6 cellular contexts compared by ENCODE assay signal in the genomic region with DNA sequence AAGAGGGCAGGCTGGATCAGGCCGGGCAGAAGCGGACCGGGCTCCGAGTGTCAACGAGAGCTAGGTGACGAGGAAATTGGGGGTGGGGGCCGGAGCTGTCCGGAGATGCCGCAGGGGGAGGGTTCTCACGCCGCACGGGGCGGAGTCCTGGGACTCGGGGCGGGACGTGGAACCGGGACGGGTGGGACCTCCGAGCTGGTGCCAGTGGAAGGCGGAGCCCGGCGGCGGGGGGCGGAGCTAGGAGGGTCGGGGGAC. TPM values are rescaled to one million over a fixed set of nuclear protein-coding genes. Genes with fewer than 3 reads are reported as not detected.
DNase-seq lines count a peak whose midpoint lies in the region; ATAC-seq, FAIRE-seq and TF ChIP-seq lines count a peak whose summit lies in the region.

No MANE protein-coding gene starts in this region.

- WGBS in K562 (ENCODE audit: insufficient coverage, low coverage, missing lambda C conversion rate): under 1% methylated on average over 16 of the region's 25 CpGs

- POLR2A ChIA-PET in K562 (lab: Yijun Ruan, JAX): interaction anchor here (0.5 to 1.0 kb wide), 10 partner anchors 9 to 701 kb away, joined by 3 to 6 read pairs (median 5); partner anchors contain the start of genes ESRRA and FERMT3

- H3K9me1 ChIP-seq in K562 (ENCODE audit: control insufficient read depth, insufficient read depth, low read length): no peaks in the 10 kb centered on the region

- 0 out of 2 replicates have a peak, but pooled peaks cover 3% of the 10 kb centered on the region for H4K20me1 ChIP-seq in K562 (replicated peaks; ENCODE audit: control insufficient read depth, insufficient read depth, low read length)

- H3K4me3 ChIP-seq in K562: peak overlapping the region; percentile 99

- ATAC-seq in HG02763 (IDR thresholded peaks at IDR 0.05; ENCODE audit: unreplicated experiment): peak; percentile 70
- peak; percentile 83 for ATAC-seq in K562

- peak overlapping the region; percentile 75 for H2AFZ ChIP-seq in K562 (ENCODE audit: low read depth, low read length)

- peak overlapping the region; percentile 95 for H3K27ac ChIP-seq in K562 (ENCODE audit: extremely low read depth, low read depth, low read length)

- peaks cover 8% of the 10 kb centered on the region for H3K36me3 Mint-ChIP-seq in nephron progenitor cell (ENCODE audit: low read depth)

- H3K9me3 Mint-ChIP-seq in nephron progenitor cell: no peaks in the 10 kb centered on the region

- peaks cover 26 to 70% of the 10 kb centered on the region in 2 experiments for H3K4me1 ChIP-seq in K562 (replicated peaks in 1 of 2; ENCODE audit: control insufficient read depth in 2 of 2, insufficient read depth in 2 of 2, low read length in 2 of 2)

- peak overlapping the region; percentile 85; the same call in 1 of the 2 replicates for H3K4me2 ChIP-seq in K562 (ENCODE audit: insufficient read depth, low read length)

- no peak for TF ChIP-seq RAD21 in K562 (CRISPR knock-in tag; conservative IDR thresholded peaks at IDR 0.05 in 1 of 2, IDR thresholded peaks at IDR 0.05 in 1 of 2)

- in situ Hi-C loops in K562 (cut with MboI): no loop called here

- no peaks in the 10 kb centered on the region for H3K27me3 ChIP-seq in K562 (ENCODE audit: control insufficient read depth in 2 of 2, insufficient read depth in 2 of 2, low read length in 2 of 2)

- DNase-seq in K562 (ENCODE audit: extremely low read depth in 1 of 4, low spot score in 3 of 4): no peak
- DNase-seq in nephron progenitor cell: no peak
- DNase-seq in NCI-H1105 (lab: John Stamatoyannopoulos, UW): no peak
- DNase-seq in DMS79 treated with DMSO at 0.1 percent for 48 hours (lab: John Stamatoyannopoulos, UW): no peak
- DNase-seq in activated CD4-positive, alpha-beta T cell treated with anti-CD3 and anti-CD28 coated beads for 48 hours: no peak

- FAIRE-seq in K562 (lab: Jason Lieb, UNC): no peak

- peaks cover 57% of the 10 kb centered on the region for H3K79me2 ChIP-seq in K562 (ENCODE audit: control insufficient read depth, insufficient read depth, low read length)

- no peaks in the 10 kb centered on the region for H3K9me3 ChIP-seq in K562 (replicated peaks; ENCODE audit: control insufficient read depth, insufficient read depth, low read depth, low read length)

- CTCF ChIA-PET in K562 (lab: Yijun Ruan, JAX; ENCODE audit: low intra/inter-chr PET ratio): no interaction called here

- TF ChIP-seq CTCF in K562 (IDR thresholded peaks at IDR 0.05 in 2 of 3, conservative IDR thresholded peaks at IDR 0.05 in 1 of 3; ENCODE audit: insufficient read depth in 2 of 3, low read depth in 1 of 3, low read length in 3 of 3) (no peak), nephron progenitor cell (IDR thresholded peaks at IDR 0.05) (no peak)

- BruUV-seq in K562 (replicated peaks; lab: Mats Ljungman, UMichigan): no TSS peak

- H3K9ac ChIP-seq in K562 (ENCODE audit: insufficient read depth in 1 of 2, low read depth in 2 of 2, low read length in 2 of 2): peak overlapping the region; percentile 93 to 94

- H3K27ac Mint-ChIP-seq in nephron progenitor cell: peak overlapping the region; percentile 97

- TF ChIP-seq POLR2A in K562 (conservative IDR thresholded peaks at IDR 0.05): no peak

- peaks cover 71% of the 10 kb centered on the region for H3K36me3 ChIP-seq in K562 (ENCODE audit: control insufficient read depth, insufficient read depth, low read length)

- intact Hi-C loops in K562 (cut with micrococcal nuclease): loop anchor here (10.0 kb wide), 1 partner anchor 64 kb away; the partner anchor contains the start of genes CATSPERZ and ESRRA

- H3K27me3 Mint-ChIP-seq in nephron progenitor cell (ENCODE audit: low read depth, poor library complexity): no peaks in the 10 kb centered on the region

- H3K4me1 Mint-ChIP-seq in nephron progenitor cell: peaks cover 30% of the 10 kb centered on the region

- TF ChIP-seq EP300 in K562 (IDR thresholded peaks at IDR 0.05; ENCODE audit: low read length): no peak

- peak overlapping the region; percentile 87 for H3K4me3 Mint-ChIP-seq in nephron progenitor cell

RNA-seq across cellular contexts. Expression of gene FKBP2, which starts 0.2 kb away (rescaled TPM):
- 24.7 and 45.5 TPM in 2 replicates for total RNA-seq in K562 (2011; cell fraction: chromatin; rRNA removed; ENCODE audit: low replicate concordance)
- total RNA-seq in K562 (2011; cell fraction: nucleolus; rRNA removed): 58.4 and 66.4 TPM in 2 replicates
- 56.3 and 59.5 TPM in 2 replicates for total RNA-seq in K562 (2011; cell fraction: nucleoplasm; rRNA removed)
- 151 TPM in 2 replicates for total RNA-seq in K562 (2014; rRNA removed)
- total RNA-seq in K562 (2014; rRNA removed; fragmentation: Illumina TruSeq; extraction: Trizol): 28.0 and 49.2 TPM in 2 replicates
- total RNA-seq in K562 (2015; rRNA removed; fragmentation: Illumina TruSeq; extraction: Trizol): 73.1 and 79.0 TPM in 2 replicates
- 44.5 and 58.1 TPM in 2 replicates for total RNA-seq in K562 (2021)
- polyA plus RNA-seq in K562 (2011; rRNA removed): 30.8 and 36.6 TPM in 2 replicates
- 60.1 and 75.2 TPM in 2 replicates for polyA plus RNA-seq in K562 (2011; cell fraction: cytosol; rRNA removed)
- 52.4 and 56.6 TPM in 2 replicates for polyA plus RNA-seq in K562 (2011; cell fraction: nucleus; rRNA removed)
- polyA plus RNA-seq in K562 (2012): 115 and 123 TPM in 2 replicates
- polyA plus RNA-seq in K562 (2014; fragmentation: Illumina TruSeq; extraction: Trizol): 71.7 and 83.5 TPM in 2 replicates
- 10 to 100 TPM in 1 of 2 experiments, 1 to 10 TPM in 1; 3.5 to 27.1 TPM for polyA plus RNA-seq in K562 (2014; fragmentation: Nextera tagmentation; extraction: Ambion mirVana)
- polyA plus RNA-seq in K562 (2014; rRNA removed): 92.2 and 110 TPM in 2 replicates
- 10.6 and 16.1 TPM in 2 replicates for polyA minus RNA-seq in K562 (2011; rRNA and poly(A)+ RNA removed)
- 33.8 and 40.5 TPM in 2 replicates for polyA minus RNA-seq in K562 (2011; cell fraction: cytosol; rRNA and poly(A)+ RNA removed)
- 7.8 and 14.2 TPM in 2 replicates for polyA minus RNA-seq in K562 (2011; cell fraction: nucleus; rRNA and poly(A)+ RNA removed)

RNA-seq across cellular contexts. Expression of gene PPP1R14B, which starts 5.6 kb away (rescaled TPM):
- total RNA-seq in K562 (2011; cell fraction: chromatin; rRNA removed; ENCODE audit: low replicate concordance): 22.4 and 60.4 TPM in 2 replicates
- total RNA-seq in K562 (2011; cell fraction: nucleolus; rRNA removed): 71.5 and 97.6 TPM in 2 replicates
- total RNA-seq in K562 (2011; cell fraction: nucleoplasm; rRNA removed): 71.8 and 129 TPM in 2 replicates
- total RNA-seq in K562 (2014; rRNA removed): 566 and 592 TPM in 2 replicates
- total RNA-seq in K562 (2014; rRNA removed; fragmentation: Illumina TruSeq; extraction: Trizol): 114 and 162 TPM in 2 replicates
- 300 and 321 TPM in 2 replicates for total RNA-seq in K562 (2015; rRNA removed; fragmentation: Illumina TruSeq; extraction: Trizol)
- total RNA-seq in K562 (2021): 391 and 402 TPM in 2 replicates
- polyA plus RNA-seq in K562 (2011; rRNA removed): 182 and 196 TPM in 2 replicates
- polyA plus RNA-seq in K562 (2011; cell fraction: cytosol; rRNA removed): 198 and 362 TPM in 2 replicates
- 169 and 217 TPM in 2 replicates for polyA plus RNA-seq in K562 (2011; cell fraction: nucleus; rRNA removed)
- 195 and 318 TPM in 2 replicates for polyA plus RNA-seq in K562 (2012)
- 212 and 254 TPM in 2 replicates for polyA plus RNA-seq in K562 (2014; fragmentation: Illumina TruSeq; extraction: Trizol)
- 10 to 100 TPM in 1 of 2 experiments, 1 to 10 TPM in 1; 7.7 to 17.5 TPM for polyA plus RNA-seq in K562 (2014; fragmentation: Nextera tagmentation; extraction: Ambion mirVana)
- 312 and 380 TPM in 2 replicates for polyA plus RNA-seq in K562 (2014; rRNA removed)
- 33.2 and 49.9 TPM in 2 replicates for polyA minus RNA-seq in K562 (2011; rRNA and poly(A)+ RNA removed)
- polyA minus RNA-seq in K562 (2011; cell fraction: cytosol; rRNA and poly(A)+ RNA removed): 84.7 and 86.5 TPM in 2 replicates
- polyA minus RNA-seq in K562 (2011; cell fraction: nucleus; rRNA and poly(A)+ RNA removed): 27.9 and 34.1 TPM in 2 replicates

RNA-seq across cellular contexts. Expression of gene VEGFB, which starts 6.7 kb away (rescaled TPM):
- 16.1 and 40.0 TPM in 2 replicates for total RNA-seq in K562 (2011; cell fraction: chromatin; rRNA removed; ENCODE audit: low replicate concordance)
- total RNA-seq in K562 (2011; cell fraction: nucleolus; rRNA removed): 23.4 and 32.0 TPM in 2 replicates
- 31.9 and 33.0 TPM in 2 replicates for total RNA-seq in K562 (2011; cell fraction: nucleoplasm; rRNA removed)
- 28.2 and 44.3 TPM in 2 replicates for total RNA-seq in K562 (2014; rRNA removed)
- 21.0 and 22.6 TPM in 2 replicates for total RNA-seq in K562 (2014; rRNA removed; fragmentation: Illumina TruSeq; extraction: Trizol)
- total RNA-seq in K562 (2015; rRNA removed; fragmentation: Illumina TruSeq; extraction: Trizol): 25.7 and 28.0 TPM in 2 replicates
- total RNA-seq in K562 (2021): 83.4 and 88.3 TPM in 2 replicates
- 11.0 and 13.5 TPM in 2 replicates for polyA plus RNA-seq in K562 (2011; rRNA removed)
- 12.1 and 16.0 TPM in 2 replicates for polyA plus RNA-seq in K562 (2011; cell fraction: cytosol; rRNA removed)
- polyA plus RNA-seq in K562 (2011; cell fraction: nucleus; rRNA removed): 25.1 and 26.2 TPM in 2 replicates
- 97.3 and 181 TPM in 2 replicates for polyA plus RNA-seq in K562 (2012)
- 35.2 and 41.4 TPM in 2 replicates for polyA plus RNA-seq in K562 (2014; fragmentation: Illumina TruSeq; extraction: Trizol)
- 10 to 100 TPM; 12.0 to 12.1 TPM for polyA plus RNA-seq in K562 (2014; fragmentation: Nextera tagmentation; extraction: Ambion mirVana)
- polyA plus RNA-seq in K562 (2014; rRNA removed): 31.8 and 35.8 TPM in 2 replicates
- 4.2 and 6.2 TPM in 2 replicates for polyA minus RNA-seq in K562 (2011; rRNA and poly(A)+ RNA removed)
- 21.2 and 26.0 TPM in 2 replicates for polyA minus RNA-seq in K562 (2011; cell fraction: cytosol; rRNA and poly(A)+ RNA removed)
- 3.2 and 4.9 TPM in 2 replicates for polyA minus RNA-seq in K562 (2011; cell fraction: nucleus; rRNA and poly(A)+ RNA removed)

RNA-seq across cellular contexts. Expression of gene PLCB3, which starts 10.2 kb away (rescaled TPM):
- 41.0 and 132 TPM in 2 replicates for total RNA-seq in K562 (2011; cell fraction: chromatin; rRNA removed; ENCODE audit: low replicate concordance)
- 77.6 and 79.7 TPM in 2 replicates for total RNA-seq in K562 (2011; cell fraction: nucleolus; rRNA removed)
- total RNA-seq in K562 (2011; cell fraction: nucleoplasm; rRNA removed): 28.1 and 43.7 TPM in 2 replicates
- total RNA-seq in K562 (2014; rRNA removed): 33.6 and 42.5 TPM in 2 replicates
- total RNA-seq in K562 (2014; rRNA removed; fragmentation: Illumina TruSeq; extraction: Trizol): 7.0 and 8.4 TPM in 2 replicates
- 14.6 and 14.9 TPM in 2 replicates for total RNA-seq in K562 (2015; rRNA removed; fragmentation: Illumina TruSeq; extraction: Trizol)
- total RNA-seq in K562 (2021): 37.1 and 44.8 TPM in 2 replicates
- polyA plus RNA-seq in K562 (2011; rRNA removed): 11.5 and 18.0 TPM in 2 replicates
- 10.3 and 18.2 TPM in 2 replicates for polyA plus RNA-seq in K562 (2011; cell fraction: cytosol; rRNA removed)
- polyA plus RNA-seq in K562 (2011; cell fraction: nucleus; rRNA removed): 77.2 and 104 TPM in 2 replicates
- polyA plus RNA-seq in K562 (2012): 23.9 and 26.4 TPM in 2 replicates
- 16.0 and 23.9 TPM in 2 replicates for polyA plus RNA-seq in K562 (2014; fragmentation: Illumina TruSeq; extraction: Trizol)
- polyA plus RNA-seq in K562 (2014; fragmentation: Nextera tagmentation; extraction: Ambion mirVana): under 1 TPM; 0.31 to 0.37 TPM
- polyA plus RNA-seq in K562 (2014; rRNA removed): 24.7 and 27.6 TPM in 2 replicates
- polyA minus RNA-seq in K562 (2011; rRNA and poly(A)+ RNA removed): 9.7 and 13.1 TPM in 2 replicates
- polyA minus RNA-seq in K562 (2011; cell fraction: cytosol; rRNA and poly(A)+ RNA removed): 19.2 and 19.7 TPM in 2 replicates
- polyA minus RNA-seq in K562 (2011; cell fraction: nucleus; rRNA and poly(A)+ RNA removed): 20.1 and 25.0 TPM in 2 replicates

RNA-seq across cellular contexts. Expression of gene DNAJC4, which starts 10.8 kb away (rescaled TPM):
- 39.7 and 112 TPM in 2 replicates for total RNA-seq in K562 (2011; cell fraction: chromatin; rRNA removed; ENCODE audit: low replicate concordance)
- 78.0 and 98.9 TPM in 2 replicates for total RNA-seq in K562 (2011; cell fraction: nucleolus; rRNA removed)
- total RNA-seq in K562 (2011; cell fraction: nucleoplasm; rRNA removed): 64.2 and 65.8 TPM in 2 replicates
- total RNA-seq in K562 (2014; rRNA removed) (16.4 and 20.2 TPM in 2 replicates), K562 (2014; rRNA removed; fragmentation: Illumina TruSeq; extraction: Trizol) (6.6 and 11.2 TPM in 2 replicates), K562 (2015; rRNA removed; fragmentation: Illumina TruSeq; extraction: Trizol) (19.3 and 19.9 TPM in 2 replicates), K562 (2021) (27.6 and 31.8 TPM in 2 replicates)
- polyA plus RNA-seq in K562 (2011; rRNA removed) (23.9 and 45.1 TPM in 2 replicates), K562 (2014; fragmentation: Illumina TruSeq; extraction: Trizol) (28.0 and 37.5 TPM in 2 replicates), K562 (2014; fragmentation: Nextera tagmentation; extraction: Ambion mirVana) (1 to 10 TPM; 4.0 to 4.6 TPM), K562 (2014; rRNA removed) (32.6 and 42.9 TPM in 2 replicates)
- 30.8 and 65.5 TPM in 2 replicates for polyA plus RNA-seq in K562 (2011; cell fraction: cytosol; rRNA removed)
- 110 and 164 TPM in 2 replicates for polyA plus RNA-seq in K562 (2011; cell fraction: nucleus; rRNA removed)
- 34.0 and 79.2 TPM in 2 replicates for polyA plus RNA-seq in K562 (2012)
- polyA minus RNA-seq in K562 (2011; rRNA and poly(A)+ RNA removed): 7.1 and 9.0 TPM in 2 replicates
- 12.6 and 23.5 TPM in 2 replicates for polyA minus RNA-seq in K562 (2011; cell fraction: cytosol; rRNA and poly(A)+ RNA removed)
- 15.8 and 16.0 TPM in 2 replicates for polyA minus RNA-seq in K562 (2011; cell fraction: nucleus; rRNA and poly(A)+ RNA removed)
